32 cellular contexts compared by ENCODE assay signal in the genomic region with DNA sequence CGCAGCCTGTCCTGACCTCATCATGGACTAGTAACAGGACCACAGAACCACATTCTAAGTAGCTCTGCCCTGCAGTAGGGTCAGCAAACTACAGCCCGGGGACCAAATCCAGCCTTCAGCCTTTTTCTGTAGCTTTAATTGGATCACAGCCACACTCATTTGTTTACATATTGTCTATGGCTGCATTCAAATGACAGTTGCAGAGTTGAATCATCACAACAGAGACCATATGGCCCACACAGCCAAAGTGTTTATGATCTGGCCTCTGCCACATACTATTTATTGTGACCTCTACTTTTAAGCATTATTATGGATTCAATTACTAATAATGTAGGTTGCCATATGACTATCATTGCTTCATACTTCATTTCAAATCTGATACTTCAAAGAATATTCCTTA. TPM values are rescaled to one million over a fixed set of nuclear protein-coding genes. Genes with fewer than 3 reads are reported as not detected.
"Had no signal": no experiment of that assay in that cellular context is flagged by ENCODE, and none has a peak within 500 bp of the region (broad histone marks: within the 10 kb centered on the region; RNA-seq: fewer than 3 reads in every experiment).

No MANE protein-coding gene starts in this region.

- H3K79me2 ChIP-seq: hepatocyte had no signal

- H3K4me2 ChIP-seq: hepatocyte, smooth muscle cell had no signal

- H3K27me3 ChIP-seq: hepatocyte, tibial nerve had no signal

- H3K9me3 ChIP-seq: sigmoid colon, stomach, suprapubic skin, tibial nerve had no signal

- DNase-seq: activated CD4-positive, alpha-beta T cell treated with anti-CD3 and anti-CD28 coated beads, Interleukin-2, amount 10 ng/mL, durations not matched to agents 7 days and 5 days; activated CD4-positive, CD25-positive, alpha-beta regulatory T cell treated with anti-CD3 and anti-CD28 coated beads, Interleukin-2, amount 50 U/mL, for 72 hours; activated CD8-positive, alpha-beta memory T cell treated with anti-CD3 and anti-CD28 coated beads, Interleukin-2, amount 10 ng/mL, durations not matched to agents 7 days and 5 days; activated CD8-positive, alpha-beta T cell treated with anti-CD3 and anti-CD28 coated beads for 36 hours; activated gamma-delta T cell; activated T-cell treated with anti-CD3 and anti-CD28 coated beads for 4 hours; anterior cingulate cortex; caudate nucleus; dermis blood vessel endothelial cell; effector CD8-positive, alpha-beta T cell; erythroblast; foreskin melanocyte; glutamatergic neuron; immature natural killer cell; left ventricle myocardium superior; mammary epithelial cell; midbrain; retina; sigmoid colon; stimulated activated CD4-positive, alpha-beta T cell treated with anti-CD3 and anti-CD28 coated beads, Interleukin-15, amount 100 ng/mL, for 24 hours; stomach; WERI-Rb-1 had no signal

- H2AFZ ChIP-seq: hepatocyte had no signal

- H3K27ac ChIP-seq: hepatocyte, sigmoid colon, stomach, suprapubic skin, tibial nerve, WERI-Rb-1 had no signal

- ATAC-seq: activated CD8-positive, alpha-beta memory T cell treated with anti-CD3 and anti-CD28 coated beads, Interleukin-2, amount 10 ng/mL, durations not matched to agents 7 days and 5 days; activated CD8-positive, alpha-beta T cell treated with anti-CD3 and anti-CD28 coated beads for 36 hours; left ventricle myocardium superior; natural killer cell treated with Interleukin-12 subunit alpha and Interleukin-12 subunit beta and Interleukin-15 and Interleukin-18, amount 100 ng/mL, for 72 hours; stimulated activated memory B cell treated with anti-CD40 and anti-IgM and Interleukin-4, amounts not matched to agents 10 μg/mL and 1 μg/mL and 100 μg/mL, for 72 hours had no signal

- H3K4me3 ChIP-seq: hepatocyte, sigmoid colon, smooth muscle cell, stomach, suprapubic skin, tibial nerve had no signal

- H3K36me3 ChIP-seq: sigmoid colon, stomach, suprapubic skin, tibial nerve, WERI-Rb-1 had no signal

RNA-seq across cellular contexts. Expression of a gene that starts 47.7 kb away (rescaled TPM):
- total RNA-seq: activated CD4-positive, alpha-beta T cell treated with anti-CD3 and anti-CD28 coated beads, Interleukin-2, amount 10 ng/mL, durations not matched to agents 7 days and 5 days; activated CD8-positive, alpha-beta memory T cell treated with anti-CD3 and anti-CD28 coated beads, Interleukin-2, amount 10 ng/mL, durations not matched to agents 7 days and 5 days; activated CD8-positive, alpha-beta T cell treated with anti-CD3 and anti-CD28 coated beads for 36 hours; activated T-helper 1 cell treated with anti-CD3 and anti-CD28 coated beads, Interleukin-12 subunit alpha, Interleukin-12 subunit beta, Interleukin-2, Interleukin-4 antibody, amounts not matched to agents 30 ng/mL and 10 ng/mL and 1 ng/mL, durations not matched to agents 14 hours and 24 hours and 36 hours; dermis blood vessel endothelial cell; hepatocyte; kidney epithelial cell; left ventricle myocardium superior; mammary epithelial cell; natural killer cell treated with Interleukin-12 subunit alpha and Interleukin-12 subunit beta and Interleukin-15 and Interleukin-18, amount 100 ng/mL, for 72 hours; osteocyte; progenitor cell of endocrine pancreas; sigmoid colon; smooth muscle cell; suprapubic skin; tibial nerve had no signal
- polyA plus RNA-seq: hepatocyte, immature natural killer cell, mammary epithelial cell, sigmoid colon, stomach had no signal
